10 cellular contexts compared by ENCODE assay signal in genomic region chr5:58901271-58901670, GRCh38.
"Had no signal": no experiment of that assay in that cellular context is flagged by ENCODE, and none has a peak within 500 bp of the region (broad histone marks: within the 10 kb centered on the region; RNA-seq: fewer than 3 reads in every experiment).

No MANE protein-coding gene starts in this region.

- DNase-seq: H7, HFFc6, IMR-90, KG1 had no signal

- ATAC-seq: GM23338, HCT116, K562 had no signal

- H3K9me3 Mint-ChIP-seq: GM23338, HFFc6 had no signal

- H3K9me3 ChIP-seq: HAP-1 had no signal

- H3K4me1 Mint-ChIP-seq: GM23338 had no signal

- H3K4me3 ChIP-seq: GM23338, HAP-1, K562 had no signal

- H3K4me1 ChIP-seq: HAP-1 had no signal

- FAIRE-seq: H1, HTR-8/SVneo, K562 had no signal

- H2AFZ ChIP-seq: GM23338 had no signal

- H3K36me3 ChIP-seq: HAP-1 had no signal

- H3K27ac Mint-ChIP-seq: GM23338, HFFc6 had no signal

- H3K4me2 ChIP-seq: GM23338 had no signal

- H3K4me3 Mint-ChIP-seq: GM23338, HFFc6 had no signal
